28 cellular contexts compared by ENCODE assay signal in genomic region chr11:36118084-36118483, GRCh38.
"Had no signal": no experiment of that assay in that cellular context is flagged by ENCODE, and none has a peak within 500 bp of the region (broad histone marks: within the 10 kb centered on the region; RNA-seq: fewer than 3 reads in every experiment).

No MANE protein-coding gene starts in this region.

- DNase-seq: natural killer cell; occipital lobe; ovary; psoas muscle; right cardiac atrium; right lobe of liver; sigmoid colon; small intestine; stimulated activated CD4-positive, alpha-beta T cell treated with anti-CD3 and anti-CD28 coated beads, Interleukin-15, amount 100 ng/mL, for 24 hours; stimulated activated CD4-positive, alpha-beta T cell treated with anti-CD3 and anti-CD28 coated beads, Interleukin-2, amount 100 ng/mL, for 24 hours; stimulated activated CD4-positive, alpha-beta T cell treated with anti-CD3 and anti-CD28 coated beads, Interleukin-2, amount 100 ng/mL, for 48 hours; stimulated activated CD4-positive, alpha-beta T cell treated with anti-CD3 and anti-CD28 coated beads, Interleukin-4, amount 100 ng/mL, for 24 hours; stimulated activated naive B cell treated with anti-CD40 and anti-IgM and Interleukin-4, amounts not matched to agents 10 μg/mL and 1 μg/mL and 100 μg/mL, for 72 hours; stimulated activated naive CD4-positive, alpha-beta T cell treated with Interleukin-2 at 50 U/mL for 16 hours; stomach; thyroid gland; trophoblast cell; upper lobe of left lung had no signal

- H2AFZ ChIP-seq: neural progenitor cell, parathyroid adenoma had no signal

- ATAC-seq: natural killer cell; psoas muscle; right cardiac atrium; right lobe of liver; stimulated activated effector memory CD8-positive, alpha-beta T cell treated with anti-CD3 and anti-CD28 coated beads, Interleukin-12 subunit alpha, Interleukin-12 subunit beta, amount 100 ng/mL, for 72 hours; stimulated activated naive B cell treated with anti-CD40 and anti-IgM and Interleukin-4, amounts not matched to agents 10 μg/mL and 1 μg/mL and 100 μg/mL, for 72 hours had no signal

- H3K4me1 ChIP-seq: parathyroid adenoma, right lobe of liver, sigmoid colon, thyroid gland, upper lobe of left lung, vagina had no signal

- H3K36me3 ChIP-seq: ovary, right lobe of liver, sigmoid colon, thoracic aorta, thyroid gland, upper lobe of left lung had no signal

- FAIRE-seq: small intestine, urothelium cell line had no signal

- H3K79me2 ChIP-seq: parathyroid adenoma had no signal

- H3K9me3 ChIP-seq: ovary, right lobe of liver, thoracic aorta, thyroid gland, vagina had no signal

- H3K9me3 Mint-ChIP-seq: natural killer cell had no signal

- H3K4me2 ChIP-seq: neural progenitor cell had no signal

- H3K27me3 ChIP-seq: neural progenitor cell, ovary, right lobe of liver, sigmoid colon, stomach, thyroid gland, tibial nerve, upper lobe of left lung, vagina had no signal

- H3K27ac ChIP-seq: neural progenitor cell, ovary, parathyroid adenoma, psoas muscle, right lobe of liver, sigmoid colon, stomach, thoracic aorta, thyroid gland, tibial nerve, upper lobe of left lung, vagina had no signal

- H3K27ac Mint-ChIP-seq: natural killer cell; nephron; neural progenitor cell; progenitor cell of endocrine pancreas; stimulated activated effector memory CD8-positive, alpha-beta T cell treated with anti-CD3 and anti-CD28 coated beads, Interleukin-12 subunit alpha, Interleukin-12 subunit beta, amount 100 ng/mL, for 72 hours; stimulated activated naive B cell treated with anti-CD40 and anti-IgM and Interleukin-4, amounts not matched to agents 10 μg/mL and 1 μg/mL and 100 μg/mL, for 72 hours; stimulated activated naive CD8-positive, alpha-beta T cell treated with anti-CD3 and anti-CD28 coated beads, Interleukin-15, Interleukin-2, amounts not matched to agents 100 ng/mL and 50 ng/mL, for 24 hours had no signal

- H3K9ac ChIP-seq: neural progenitor cell, parathyroid adenoma had no signal

- H3K27me3 Mint-ChIP-seq: progenitor cell of endocrine pancreas had no signal

- H3K4me3 ChIP-seq: neural progenitor cell, ovary, psoas muscle, right lobe of liver, sigmoid colon, stomach, thoracic aorta, thyroid gland, tibial nerve, upper lobe of left lung, vagina had no signal

- H3K36me3 Mint-ChIP-seq: natural killer cell; stimulated activated effector memory CD8-positive, alpha-beta T cell treated with anti-CD3 and anti-CD28 coated beads, Interleukin-12 subunit alpha, Interleukin-12 subunit beta, amount 100 ng/mL, for 72 hours; stimulated activated naive B cell treated with anti-CD40 and anti-IgM and Interleukin-4, amounts not matched to agents 10 μg/mL and 1 μg/mL and 100 μg/mL, for 72 hours had no signal

- H3K4me1 Mint-ChIP-seq: natural killer cell; stimulated activated effector memory CD8-positive, alpha-beta T cell treated with anti-CD3 and anti-CD28 coated beads, Interleukin-12 subunit alpha, Interleukin-12 subunit beta, amount 100 ng/mL, for 72 hours; stimulated activated naive B cell treated with anti-CD40 and anti-IgM and Interleukin-4, amounts not matched to agents 10 μg/mL and 1 μg/mL and 100 μg/mL, for 72 hours had no signal

- H3K4me3 Mint-ChIP-seq: natural killer cell; nephron; neural progenitor cell; stimulated activated effector memory CD8-positive, alpha-beta T cell treated with anti-CD3 and anti-CD28 coated beads, Interleukin-12 subunit alpha, Interleukin-12 subunit beta, amount 100 ng/mL, for 72 hours; stimulated activated naive B cell treated with anti-CD40 and anti-IgM and Interleukin-4, amounts not matched to agents 10 μg/mL and 1 μg/mL and 100 μg/mL, for 72 hours; stimulated activated naive CD8-positive, alpha-beta T cell treated with anti-CD3 and anti-CD28 coated beads, Interleukin-15, Interleukin-2, amounts not matched to agents 100 ng/mL and 50 ng/mL, for 24 hours had no signal
